ENCODE assay signal across 21 cellular contexts in the genomic region with DNA sequence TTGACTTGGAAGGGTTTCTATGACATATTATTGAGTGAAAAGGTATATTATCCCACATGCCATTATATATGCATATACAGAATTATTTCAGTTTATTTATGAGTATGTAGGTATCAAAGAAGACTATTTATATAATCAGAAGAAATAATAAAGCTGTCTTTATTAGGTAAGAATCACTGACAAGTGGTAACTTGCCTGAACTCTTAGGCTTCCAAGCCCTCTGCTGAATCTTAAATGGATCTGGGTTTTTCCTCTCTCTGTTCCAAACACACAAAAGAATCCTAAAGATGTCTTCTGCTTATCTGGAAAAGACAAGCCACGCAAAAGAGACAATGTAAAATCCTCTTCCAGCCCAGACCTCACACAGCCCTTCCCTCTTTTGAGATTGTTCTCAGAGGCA. TPM values are rescaled to one million over a fixed set of nuclear protein-coding genes. Genes with fewer than 3 reads are reported as not detected.
"Had no signal": no experiment of that assay in that cellular context is flagged by ENCODE, and none has a peak within 500 bp of the region (broad histone marks: within the 10 kb centered on the region; RNA-seq: fewer than 3 reads in every experiment).

No MANE protein-coding gene starts in this region.

- H3K9me3 Mint-ChIP-seq: activated naive CD4-positive, alpha-beta T cell treated with anti-CD3 and anti-CD28 coated beads, Interleukin-2, amount 10 ng/mL, durations not matched to agents 7 days and 5 days had no signal

- DNase-seq: activated CD4-positive, alpha-beta memory T cell treated with anti-CD3 and anti-CD28 coated beads for 36 hours; activated CD4-positive, alpha-beta T cell treated with anti-CD3 and anti-CD28 coated beads for 48 hours; activated CD8-positive, alpha-beta memory T cell treated with anti-CD3 and anti-CD28 coated beads, Interleukin-2, amount 50 U/mL, for 4 hours; activated gamma-delta T cell; activated naive CD4-positive, alpha-beta T cell treated with anti-CD3 and anti-CD28 coated beads, Interleukin-2, amount 10 ng/mL, durations not matched to agents 7 days and 5 days; activated T-cell treated with anti-CD3 and anti-CD28 coated beads, Interleukin-2, amount 50 U/mL, for 1 hour; effector CD8-positive, alpha-beta T cell; naive thymus-derived CD8-positive, alpha-beta T cell; stimulated activated CD4-positive, alpha-beta T cell treated with anti-CD3 and anti-CD28 coated beads, Interleukin-12 subunit alpha, Interleukin-12 subunit beta, amount 100 ng/mL, for 4 hours; stimulated activated CD4-positive, alpha-beta T cell treated with anti-CD3 and anti-CD28 coated beads, Interleukin-4, amount 100 ng/mL, for 1 hour; T-helper 9 cell; WERI-Rb-1 had no signal

- H3K27ac Mint-ChIP-seq: activated CD4-positive, alpha-beta memory T cell treated with anti-CD3 and anti-CD28 coated beads for 36 hours; activated naive CD4-positive, alpha-beta T cell treated with anti-CD3 and anti-CD28 coated beads, Interleukin-2, amount 10 ng/mL, durations not matched to agents 7 days and 5 days; naive thymus-derived CD8-positive, alpha-beta T cell; stimulated activated naive CD8-positive, alpha-beta T cell treated with anti-CD3 and anti-CD28 coated beads, Interleukin-15, Interleukin-2, amounts not matched to agents 100 ng/mL and 50 ng/mL, for 24 hours; T-helper 1 cell treated with Interleukin-12 subunit alpha and Interleukin-12 subunit beta and Interleukin-4 antibody, amounts not matched to agents 30 μg/mL and 1 μg/mL, for 36 hours had no signal

- H3K27me3 Mint-ChIP-seq: activated CD4-positive, alpha-beta memory T cell treated with anti-CD3 and anti-CD28 coated beads for 36 hours; activated naive CD4-positive, alpha-beta T cell treated with anti-CD3 and anti-CD28 coated beads, Interleukin-2, amount 10 ng/mL, durations not matched to agents 7 days and 5 days; stimulated activated naive CD8-positive, alpha-beta T cell treated with anti-CD3 and anti-CD28 coated beads, Interleukin-15, Interleukin-2, amounts not matched to agents 100 ng/mL and 50 ng/mL, for 24 hours had no signal

- H3K4me1 Mint-ChIP-seq: activated naive CD4-positive, alpha-beta T cell treated with anti-CD3 and anti-CD28 coated beads, Interleukin-2, amount 10 ng/mL, durations not matched to agents 7 days and 5 days had no signal

- H3K4me3 Mint-ChIP-seq: activated CD4-positive, alpha-beta memory T cell treated with anti-CD3 and anti-CD28 coated beads for 36 hours; activated naive CD4-positive, alpha-beta T cell treated with anti-CD3 and anti-CD28 coated beads, Interleukin-2, amount 10 ng/mL, durations not matched to agents 7 days and 5 days; naive thymus-derived CD8-positive, alpha-beta T cell; stimulated activated naive CD8-positive, alpha-beta T cell treated with anti-CD3 and anti-CD28 coated beads, Interleukin-15, Interleukin-2, amounts not matched to agents 100 ng/mL and 50 ng/mL, for 24 hours; T-helper 1 cell treated with Interleukin-12 subunit alpha and Interleukin-12 subunit beta and Interleukin-4 antibody, amounts not matched to agents 30 μg/mL and 1 μg/mL, for 36 hours had no signal

- H3K4me1 ChIP-seq: colonic mucosa, uterus had no signal

- H3K36me3 ChIP-seq: colonic mucosa, thoracic aorta, uterus, WERI-Rb-1 had no signal

- ATAC-seq: activated CD4-positive, CD25-positive, alpha-beta regulatory T cell treated with anti-CD3 and anti-CD28 coated beads, Interleukin-2, amount 50 U/mL, for 24 hours; naive thymus-derived CD8-positive, alpha-beta T cell had no signal

- H3K27ac ChIP-seq: colonic mucosa, SK-N-MC, WERI-Rb-1 had no signal

- H3K27me3 ChIP-seq: colonic mucosa, uterus had no signal

- H3K9me3 ChIP-seq: colonic mucosa, uterus had no signal

- H3K4me3 ChIP-seq: colonic mucosa had no signal

- H3K36me3 Mint-ChIP-seq: activated CD4-positive, alpha-beta memory T cell treated with anti-CD3 and anti-CD28 coated beads for 36 hours; activated naive CD4-positive, alpha-beta T cell treated with anti-CD3 and anti-CD28 coated beads, Interleukin-2, amount 10 ng/mL, durations not matched to agents 7 days and 5 days had no signal

RNA-seq across cellular contexts. Expression of a gene that starts 14.9 kb away (rescaled TPM):
- total RNA-seq: activated CD4-positive, alpha-beta memory T cell treated with anti-CD3 and anti-CD28 coated beads for 36 hours; activated CD8-positive, alpha-beta memory T cell treated with anti-CD3 and anti-CD28 coated beads for 36 hours; frontal cortex; naive thymus-derived CD8-positive, alpha-beta T cell had no signal
- polyA plus RNA-seq: naive thymus-derived CD8-positive, alpha-beta T cell had no signal
